In the genomic region with DNA sequence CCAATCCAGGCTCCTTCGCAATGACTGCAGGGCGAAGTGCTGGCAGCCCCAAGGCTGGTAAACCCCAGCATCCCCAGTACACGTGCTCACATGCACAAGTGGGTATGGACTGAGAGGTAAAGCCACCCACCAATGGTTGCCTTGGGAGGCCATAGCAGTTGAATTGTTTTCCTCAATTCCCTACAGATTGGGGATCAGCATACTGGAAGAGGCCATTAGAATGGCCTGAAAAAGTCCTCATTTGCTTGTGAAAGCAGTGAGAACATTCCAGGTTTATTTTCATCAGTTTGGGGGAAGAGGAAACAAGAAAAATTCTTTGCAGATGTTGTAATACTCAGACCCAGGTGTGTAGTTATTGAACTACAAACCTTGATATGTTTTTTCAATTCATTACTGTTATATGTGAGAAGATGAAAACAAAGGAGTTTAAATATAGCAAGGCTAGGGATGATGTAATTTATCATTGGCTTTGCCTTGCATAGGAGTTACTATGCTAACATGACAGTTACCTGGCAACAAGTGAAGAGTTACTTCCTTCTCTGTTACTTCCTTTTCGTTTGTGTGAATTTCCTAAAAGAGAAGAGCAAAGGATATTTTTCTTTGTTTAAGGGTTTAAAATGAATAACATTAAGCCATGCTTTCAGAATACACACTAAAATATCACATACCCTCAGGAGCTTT, we compare ENCODE assay signal across 1 cellular context.
TF ChIP-seq lines count a peak whose summit lies in the region.

No MANE protein-coding gene starts in this region.

TF ChIP-seq in GM12878, 131 proteins besides CTCF, POLR2A, EP300 and RAD21 (continued from another document):
- peak; percentile 19; the same call in 1 of the 2 replicates for TF ChIP-seq FOXM1 (IDR thresholded peaks at IDR 0.05; ENCODE audit: low read depth, low read length)
- peak; percentile 91 for TF ChIP-seq ATF2 (IDR thresholded peaks at IDR 0.05; ENCODE audit: low read length)
- peak; percentile 38; the same call in 1 of the 2 replicates for TF ChIP-seq MEF2A (IDR thresholded peaks at IDR 0.05; ENCODE audit: insufficient read depth, low read depth, low read length)
- TF ChIP-seq ETV6 (conservative IDR thresholded peaks at IDR 0.05 in 1 of 2, IDR thresholded peaks at IDR 0.05 in 1 of 2; ENCODE audit: borderline replicate concordance in 1 of 2, low read depth in 1 of 2) = peak in 1 of 2 experiments; percentile 58; a peak in 1 of 4 replicates
- no peak for TF ChIP-seq BCL11A (IDR thresholded peaks at IDR 0.05; ENCODE audit: low read depth, low read length)
- TF ChIP-seq RUNX3 (IDR thresholded peaks at IDR 0.05; ENCODE audit: low read length) = no peak
- no peak for TF ChIP-seq SIN3A (IDR thresholded peaks at IDR 0.05; ENCODE audit: low read depth, low read length)
- peak; percentile 79 for TF ChIP-seq RFX5 (IDR thresholded peaks at IDR 0.05; ENCODE audit: low read depth, low read length)
- no peak for TF ChIP-seq RELA (IDR thresholded peaks at IDR 0.05; ENCODE audit: borderline replicate concordance, partially characterized antibody)
- TF ChIP-seq PKNOX1 (IDR thresholded peaks at IDR 0.05) = peak; percentile 68
- peak; percentile 43 for TF ChIP-seq MEF2B (IDR thresholded peaks at IDR 0.05; ENCODE audit: partially characterized antibody, poor library complexity, severe bottlenecking)
- TF ChIP-seq ATF7 (IDR thresholded peaks at IDR 0.05; ENCODE audit: low read depth) = peak; percentile 93
TF ChIP-seq in GM12878: peak in this region for 10.
